1 cellular context compared by ENCODE assay signal in the genomic region with DNA sequence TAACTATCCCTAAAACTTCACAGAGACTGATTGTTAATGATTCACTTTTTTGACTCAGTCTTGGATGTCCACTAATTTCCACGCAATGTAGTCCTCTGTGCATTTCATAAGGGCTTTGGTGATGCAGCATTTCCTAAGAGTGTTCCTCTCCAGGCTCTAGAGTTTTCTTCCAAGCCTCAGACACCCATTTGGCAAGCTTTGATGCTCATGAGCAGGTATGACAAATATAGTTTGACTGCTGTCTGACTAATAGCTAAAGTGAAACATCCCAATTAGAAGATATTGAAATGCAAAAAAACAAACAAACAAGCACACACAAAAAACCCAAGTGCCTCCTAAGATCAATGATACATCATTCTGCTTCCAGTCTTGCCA.
TF ChIP-seq lines count a peak whose summit lies in the region.

No MANE protein-coding gene starts in this region.

TF ChIP-seq in A549, 52 proteins besides CTCF, POLR2A, EP300 and RAD21:
- TF ChIP-seq FOSL2 (IDR thresholded peaks at IDR 0.05), result no peak
- 0 out of 2 replicates have a peak, but pooled peaks have one; percentile 7 for TF ChIP-seq FOSL2 (CRISPR knock-in tag; IDR thresholded peaks at IDR 0.05)
- TF ChIP-seq NFE2L2 (conservative IDR thresholded peaks at IDR 0.05; ENCODE audit: low read length), result no peak
TF ChIP-seq in A549: peak in this region for 1.
